Comparison of ENCODE assay signal across 1 cellular context in the genomic region with DNA sequence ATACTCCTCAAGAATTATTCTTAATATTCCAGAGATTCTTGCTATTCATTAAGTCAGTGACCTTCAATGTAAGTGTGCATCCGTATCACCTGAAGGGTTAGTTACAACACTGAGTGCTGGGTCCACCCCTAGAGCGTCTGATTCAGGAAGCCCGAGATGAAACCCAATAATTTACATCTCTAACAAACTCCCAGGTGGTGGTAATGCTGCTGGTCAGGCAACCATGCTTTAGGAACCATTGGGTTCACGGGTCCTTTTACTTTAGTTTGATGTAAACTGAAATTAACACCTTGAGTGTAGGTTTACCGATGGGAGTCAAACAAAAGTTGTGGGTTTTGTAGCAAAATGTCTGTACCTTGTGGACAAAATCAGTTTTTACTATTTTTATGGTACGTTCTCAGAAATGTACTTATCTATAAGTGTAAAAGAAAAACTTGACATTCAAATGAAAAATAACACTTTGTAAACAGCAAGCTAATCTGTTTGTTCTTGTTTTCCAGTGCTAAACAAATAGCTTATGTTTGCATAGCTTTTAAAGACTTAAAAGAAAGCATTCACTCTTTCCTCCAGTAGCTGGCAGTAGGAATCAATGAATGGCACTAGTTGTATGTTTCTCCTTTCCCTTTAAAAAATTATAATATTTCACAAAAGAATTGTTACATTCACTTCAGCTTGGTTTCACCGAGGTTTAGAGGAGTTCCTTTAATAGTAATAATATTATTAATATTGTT.
TF ChIP-seq lines count a peak whose summit lies in the region.

No MANE protein-coding gene starts in this region.

TF ChIP-seq in WTC11, 78 proteins besides CTCF, POLR2A, EP300 and RAD21 (continued from another document):
- TF ChIP-seq TEAD4 (CRISPR knock-in tag; IDR thresholded peaks at IDR 0.05): no peak
- no peak for TF ChIP-seq MXD4 (CRISPR knock-in tag; IDR thresholded peaks at IDR 0.05; ENCODE audit: borderline replicate concordance)
- TF ChIP-seq CREB1 (CRISPR knock-in tag; IDR thresholded peaks at IDR 0.05): no peak
- no peak for TF ChIP-seq NR1H2 (CRISPR knock-in tag; IDR thresholded peaks at IDR 0.05)
